ENCODE assay signal across 8 cellular contexts in the genomic region with DNA sequence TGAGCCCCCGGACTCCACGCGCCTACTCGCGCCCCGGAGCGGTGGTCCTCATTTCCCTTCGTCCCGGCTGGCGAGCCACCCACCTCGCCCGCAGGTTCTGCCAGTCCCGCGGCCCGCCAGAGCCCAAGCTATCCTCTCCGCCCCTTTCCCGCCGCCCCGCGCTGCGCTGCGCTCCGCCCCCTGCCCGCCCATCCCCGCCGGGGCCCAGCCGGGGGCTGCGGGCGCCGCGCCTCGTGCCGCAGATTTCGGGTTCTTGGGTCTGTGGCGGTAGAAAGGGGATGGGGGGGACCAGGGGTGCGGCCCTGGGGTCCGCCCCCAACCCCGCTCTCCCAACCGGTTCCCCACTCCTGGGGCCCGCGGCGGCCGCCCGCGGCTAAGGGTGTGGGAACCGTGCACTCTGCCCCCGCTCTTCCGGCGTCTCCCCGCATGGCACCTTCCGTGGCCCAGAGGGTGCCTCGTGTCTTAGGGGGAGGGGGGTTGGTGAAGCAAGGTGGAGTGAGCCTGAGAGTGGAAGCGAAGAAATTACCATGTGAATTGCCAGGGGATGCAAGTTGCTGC.
DNase-seq lines count a peak whose midpoint lies in the region; ATAC-seq and TF ChIP-seq lines count a peak whose summit lies in the region.

No MANE protein-coding gene starts in this region.

- H3K4me3 ChIP-seq in epithelial cell of esophagus (ENCODE audit: low read length), result peak overlapping the region; percentile 72
- H3K4me3 ChIP-seq in subcutaneous abdominal adipose tissue (ENCODE audit: low read depth in 1 of 5, low read length in 5 of 5), result peak overlapping the region in 4 of 5 donors; percentile 50 to 81 (median 74)

- H3K27me3 Mint-ChIP-seq in activated CD8-positive, alpha-beta T cell treated with anti-CD3 and anti-CD28 coated beads, Interleukin-2, amount 10 ng/mL, durations not matched to agents 7 days and 5 days (ENCODE audit: low read depth), result no peaks in the 10 kb centered on the region
- peaks cover 3% of the 10 kb centered on the region for H3K27me3 Mint-ChIP-seq in nephron progenitor cell (ENCODE audit: low read depth, poor library complexity)

- peaks cover 0 to 3% (median 0%) of the 10 kb centered on the region in 5 donors for H3K9me3 ChIP-seq in subcutaneous abdominal adipose tissue (ENCODE audit: control insufficient read depth in 5 of 5, low read length in 5 of 5)

- POLR2A ChIA-PET in activated CD8-positive, alpha-beta T cell treated with anti-CD3 and anti-CD28 coated beads, Interleukin-2, amount 10 ng/mL, durations not matched to agents 7 days and 5 days (lab: Charles Lee), result interaction anchor here (0.6 to 2.6 kb wide), 3 partner anchors 45 to 94 kb away, joined by 3 to 12 read pairs (median 3); no protein-coding TSS in a partner anchor

- H3K27me3 ChIP-seq in subcutaneous abdominal adipose tissue (ENCODE audit: control insufficient read depth in 5 of 5, insufficient read depth in 4 of 5, low read length in 5 of 5), result peaks cover 0 to 17% (median 7%) of the 10 kb centered on the region in 5 donors

- H3K9me3 Mint-ChIP-seq in activated CD8-positive, alpha-beta T cell treated with anti-CD3 and anti-CD28 coated beads, Interleukin-2, amount 10 ng/mL, durations not matched to agents 7 days and 5 days (ENCODE audit: insufficient read depth), result no peaks in the 10 kb centered on the region
- peaks cover 27% of the 10 kb centered on the region for H3K9me3 Mint-ChIP-seq in nephron progenitor cell

- H3K9ac ChIP-seq in subcutaneous abdominal adipose tissue (ENCODE audit: low read length in 5 of 5), result no peak overlapping the region

- H3K36me3 ChIP-seq in subcutaneous abdominal adipose tissue (ENCODE audit: control insufficient read depth in 5 of 5, insufficient read depth in 5 of 5, low read length in 5 of 5), result no peaks in the 10 kb centered on the region

- peak overlapping the region; percentile 93 for H3K4me3 Mint-ChIP-seq in activated CD8-positive, alpha-beta T cell treated with anti-CD3 and anti-CD28 coated beads, Interleukin-2, amount 10 ng/mL, durations not matched to agents 7 days and 5 days
- peak overlapping the region; percentile 81 for H3K4me3 Mint-ChIP-seq in nephron progenitor cell

- H3K4me1 Mint-ChIP-seq in activated CD8-positive, alpha-beta T cell treated with anti-CD3 and anti-CD28 coated beads, Interleukin-2, amount 10 ng/mL, durations not matched to agents 7 days and 5 days (ENCODE audit: low read depth), result peaks cover 33% of the 10 kb centered on the region
- H3K4me1 Mint-ChIP-seq in nephron progenitor cell, result peaks cover 18% of the 10 kb centered on the region

- ATAC-seq in activated CD8-positive, alpha-beta T cell treated with anti-CD3 and anti-CD28 coated beads, Interleukin-2, amount 10 ng/mL, durations not matched to agents 7 days and 5 days, result peak; percentile 74
- ATAC-seq in HG03520 (IDR thresholded peaks at IDR 0.05; ENCODE audit: unreplicated experiment) (no peak), GM19452 (IDR thresholded peaks at IDR 0.05; ENCODE audit: unreplicated experiment) (no peak)

- H3K36me3 Mint-ChIP-seq in activated CD8-positive, alpha-beta T cell treated with anti-CD3 and anti-CD28 coated beads, Interleukin-2, amount 10 ng/mL, durations not matched to agents 7 days and 5 days (ENCODE audit: low read depth), result peaks cover 7% of the 10 kb centered on the region
- H3K36me3 Mint-ChIP-seq in nephron progenitor cell (ENCODE audit: low read depth), result peaks cover 10% of the 10 kb centered on the region

- peak; percentile 8 for DNase-seq in DMS114 treated with DMSO at 0.1 percent for 48 hours (lab: John Stamatoyannopoulos, UW; ENCODE audit: unreplicated experiment)
- DNase-seq in NCI-H1417 (lab: John Stamatoyannopoulos, UW), result peak in 2 of 3 experiments; percentile 93 to 96
- peak; percentile 58 for DNase-seq in activated CD8-positive, alpha-beta T cell treated with anti-CD3 and anti-CD28 coated beads, Interleukin-2, amount 10 ng/mL, durations not matched to agents 7 days and 5 days
- peak; percentile 86 for DNase-seq in epithelial cell of esophagus (ENCODE audit: low read depth)
- DNase-seq in nephron progenitor cell, result peak; percentile 68

- no peak for TF ChIP-seq CTCF in epithelial cell of esophagus (IDR thresholded peaks at IDR 0.05; ENCODE audit: insufficient read depth, low read depth, low read length, missing control alignments)
- TF ChIP-seq CTCF in nephron progenitor cell (IDR thresholded peaks at IDR 0.05), result no peak

- peak overlapping the region; percentile 64 for H3K27ac Mint-ChIP-seq in activated CD8-positive, alpha-beta T cell treated with anti-CD3 and anti-CD28 coated beads, Interleukin-2, amount 10 ng/mL, durations not matched to agents 7 days and 5 days
- H3K27ac Mint-ChIP-seq in nephron progenitor cell, result no peak overlapping the region

- H3K4me1 ChIP-seq in subcutaneous abdominal adipose tissue (ENCODE audit: control insufficient read depth in 5 of 5, insufficient read depth in 5 of 5, low read length in 5 of 5), result peaks cover 0 to 21% (median 15%) of the 10 kb centered on the region in 5 donors

- H3K27ac ChIP-seq in subcutaneous abdominal adipose tissue (ENCODE audit: low read depth, low read length), result no peak overlapping the region

- CTCF ChIA-PET in activated CD8-positive, alpha-beta T cell treated with anti-CD3 and anti-CD28 coated beads, Interleukin-2, amount 10 ng/mL, durations not matched to agents 7 days and 5 days (lab: Charles Lee), result interaction anchor here (1.4 kb wide), 1 partner anchor 52 kb away, joined by 4 read pairs; no protein-coding TSS in a partner anchor

Comparison
In these comparisons a context has a peak if more than half of its experiments do, and no peak if none do; other contexts are left out.
1. DNase-seq: peak in every context shown above with its lines; median percentile 94 in NCI-H1417; 86 in epithelial cell of esophagus; 68 in nephron progenitor cell; 58 in activated CD8-positive, alpha-beta T cell treated with anti-CD3 and anti-CD28 coated beads, Interleukin-2, amount 10 ng/mL, durations not matched to agents 7 days and 5 days; 8 in DMS114 treated with DMSO at 0.1 percent for 48 hours.